8 cellular contexts compared by ENCODE assay signal in genomic region chr1:204084247-204084772, GRCh38. TPM values are rescaled to one million over a fixed set of nuclear protein-coding genes. Genes with fewer than 3 reads are reported as not detected.
DNase-seq lines count a peak whose midpoint lies in the region; ATAC-seq and TF ChIP-seq lines count a peak whose summit lies in the region.
"Had no signal": no experiment of that assay in that cellular context is flagged by ENCODE, and none has a peak within 500 bp of the region (broad histone marks: within the 10 kb centered on the region; RNA-seq: fewer than 3 reads in every experiment).

No MANE protein-coding gene starts in this region.

- DNase-seq in NCI-H187 (lab: John Stamatoyannopoulos, UW), result peak; percentile 91 to 96
- peak; percentile 69 for DNase-seq in astrocyte of the hippocampus (ENCODE audit: low read depth, low spot score)
- peak; percentile 83 to 94 (median 93) for DNase-seq in right lobe of liver
- DNase-seq in upper lobe of right lung, result peak; percentile 84
- DNase-seq in dedifferentiated amniotic fluid mesenchymal stem cell (ENCODE audit: extremely low spot score), result no peak
- DNase-seq in GDM1 (lab: John Stamatoyannopoulos, UW), result no peak
- DNase-seq: stimulated activated naive CD8-positive, alpha-beta T cell treated with anti-CD3 and anti-CD28 coated beads, Interleukin-15, amount 100 ng/mL, for 72 hours had no signal

- H3K4me3 ChIP-seq in right lobe of liver, result no peak overlapping the region
- H3K4me3 ChIP-seq in upper lobe of right lung, result no peak overlapping the region

- TF ChIP-seq CTCF in right lobe of liver (IDR thresholded peaks at IDR 0.05) (no peak), upper lobe of right lung (IDR thresholded peaks at IDR 0.05) (no peak)

- no peaks in the 10 kb centered on the region for H3K36me3 ChIP-seq in right lobe of liver
- H3K36me3 ChIP-seq in upper lobe of right lung, result no peaks in the 10 kb centered on the region

- peaks cover 0 to 61% (median 32%) of the 10 kb centered on the region in 4 donors for H3K4me1 ChIP-seq in right lobe of liver
- H3K4me1 ChIP-seq in upper lobe of right lung, result peaks cover 93% of the 10 kb centered on the region

- peak overlapping the region; percentile 29 to 63 (median 57) for H3K27ac ChIP-seq in right lobe of liver
- H3K27ac ChIP-seq in upper lobe of right lung, result peak overlapping the region; percentile 91

- WGBS in right lobe of liver (ENCODE audit: insufficient coverage, low coverage, low lambda C conversion rate, missing lambda C conversion rate), result 77% methylated on average over 3 of the region's 4 CpGs

- peak; percentile 93 to 95 (median 94) for ATAC-seq in right lobe of liver
- peak; percentile 65 for ATAC-seq in upper lobe of right lung
- ATAC-seq in activated CD4-positive, CD25-positive, alpha-beta regulatory T cell treated with anti-CD3 and anti-CD28 coated beads, Interleukin-2, amount 50 U/mL, for 24 hours, result no peak
- ATAC-seq: stimulated activated naive CD8-positive, alpha-beta T cell treated with anti-CD3 and anti-CD28 coated beads, Interleukin-15, amount 100 ng/mL, for 72 hours had no signal

- TF ChIP-seq POLR2A in right lobe of liver (IDR thresholded peaks at IDR 0.05), result no peak

- H3K27me3 ChIP-seq in right lobe of liver (no peaks in the 10 kb centered on the region), upper lobe of right lung (no peaks in the 10 kb centered on the region)

- H3K9me3 ChIP-seq in right lobe of liver (no peaks in the 10 kb centered on the region), upper lobe of right lung (no peaks in the 10 kb centered on the region)

- intact Hi-C loops in right lobe of liver (cut with DNase I), result loop anchor here in 1 of 2 donors (5.0 kb wide), 1 partner anchor 43 kb away; no protein-coding TSS in a partner anchor
- intact Hi-C loops in upper lobe of right lung (cut with DNase I), result no loop called here

RNA-seq across cellular contexts. Expression of gene SOX13, which starts 11.4 kb away (rescaled TPM):
- total RNA-seq in right lobe of liver (10 to 100 TPM; 12.5 to 29.1 (median 17.1) TPM), upper lobe of right lung (76.3 TPM)

Comparison
In these comparisons a context has a peak if more than half of its experiments do, and no peak if none do; other contexts are left out.
1. DNase-seq: peak in NCI-H187 (2 of 2), astrocyte of the hippocampus (single experiment), right lobe of liver (3 of 3) and upper lobe of right lung (single experiment); none in dedifferentiated amniotic fluid mesenchymal stem cell (single experiment) and GDM1 (single experiment).
2. ATAC-seq: peak in right lobe of liver (4 of 4) and upper lobe of right lung (single experiment); none in activated CD4-positive, CD25-positive, alpha-beta regulatory T cell treated with anti-CD3 and anti-CD28 coated beads, Interleukin-2, amount 50 U/mL, for 24 hours (0 of 2).